ENCODE assay signal across 11 cellular contexts in the genomic region with DNA sequence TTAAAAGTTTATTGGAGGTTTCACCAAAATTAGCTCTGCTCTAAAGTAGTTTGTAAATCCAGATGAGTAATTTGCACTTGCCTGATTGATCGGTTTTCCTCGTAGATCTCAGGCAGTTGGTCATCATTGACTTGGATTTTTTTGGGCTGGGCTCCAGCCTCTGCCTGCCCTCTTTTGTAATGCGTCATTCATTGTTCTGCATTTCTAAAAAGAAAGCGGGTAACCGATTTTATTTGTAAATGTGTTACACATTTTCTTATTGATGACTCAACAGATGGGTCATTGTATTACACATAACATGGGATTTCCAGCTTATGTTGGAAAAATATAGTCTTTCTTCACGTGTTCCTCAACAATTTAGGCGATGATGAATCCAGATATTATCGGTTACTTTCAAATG. TPM values are rescaled to one million over a fixed set of nuclear protein-coding genes. Genes with fewer than 3 reads are reported as not detected.
DNase-seq lines count a peak whose midpoint lies in the region; ATAC-seq, FAIRE-seq and TF ChIP-seq lines count a peak whose summit lies in the region.
"Had no signal": no experiment of that assay in that cellular context is flagged by ENCODE, and none has a peak within 500 bp of the region (broad histone marks: within the 10 kb centered on the region; RNA-seq: fewer than 3 reads in every experiment).

No MANE protein-coding gene starts in this region.

- CTCF ChIA-PET in A549 (lab: Yijun Ruan, JAX) (interaction anchor here (1.0 kb wide), 1 partner anchor 17 kb away, joined by 3 read pairs; no protein-coding TSS in a partner anchor), K562 (lab: Yijun Ruan, JAX; ENCODE audit: low intra/inter-chr PET ratio) (no interaction called here)

- H3K4me1 ChIP-seq in A549 (peaks cover 70% of the 10 kb centered on the region), HAP-1 (peaks cover 33% of the 10 kb centered on the region), K562 (replicated peaks in 1 of 2; ENCODE audit: control insufficient read depth in 2 of 2, insufficient read depth in 2 of 2, low read length in 2 of 2) (peaks cover 11 to 15% of the 10 kb centered on the region in 2 experiments; a peak in 4 of 5 replicates), liver (ENCODE audit: control insufficient read depth in 4 of 4, insufficient read depth in 4 of 4, low read length in 3 of 4) (peaks cover 4 to 28% (median 12%) of the 10 kb centered on the region in 4 donors)

- 14% methylated on average over 8 of the region's 8 CpGs for WGBS in A549 (ENCODE audit: missing lambda C conversion rate)
- 93% methylated on average over 8 of the region's 8 CpGs for WGBS in K562 (ENCODE audit: insufficient coverage, low coverage, missing lambda C conversion rate)
- 35% methylated on average over 8 of the region's 8 CpGs for WGBS in liver

- H3K4me1 Mint-ChIP-seq in glutamatergic neuron (ENCODE audit: low read depth, unreplicated experiment): peaks cover 9% of the 10 kb centered on the region

- H3K27me3 Mint-ChIP-seq in glutamatergic neuron (ENCODE audit: unreplicated experiment): peaks cover 9% of the 10 kb centered on the region

- H3K9me1 ChIP-seq in K562 (ENCODE audit: control insufficient read depth, insufficient read depth, low read length): peaks cover 7% of the 10 kb centered on the region

- peaks cover 46% of the 10 kb centered on the region for H3K36me3 ChIP-seq in HAP-1 (replicated peaks)
- H3K36me3 ChIP-seq in K562 (ENCODE audit: control insufficient read depth, insufficient read depth, low read length): peaks cover 81% of the 10 kb centered on the region
- peaks cover 16 to 56% (median 44%) of the 10 kb centered on the region in 4 donors for H3K36me3 ChIP-seq in liver (ENCODE audit: control insufficient read depth in 4 of 4, insufficient read depth in 3 of 4, low read depth in 1 of 4, low read length in 3 of 4)

- peaks cover 32% of the 10 kb centered on the region for H3K79me2 ChIP-seq in K562 (ENCODE audit: control insufficient read depth, insufficient read depth, low read length)

- POLR2A ChIA-PET in A549 (lab: Yijun Ruan, JAX) (interaction anchor here (0.6 kb wide), 1 partner anchor 43 kb away, joined by 4 read pairs; no protein-coding TSS in a partner anchor), K562 (lab: Yijun Ruan, JAX) (interaction anchor here (5.5 kb wide), 1 partner anchor 10 kb away, joined by 38 read pairs; no protein-coding TSS in a partner anchor)

- no peak for TF ChIP-seq RAD21 in A549 (conservative IDR thresholded peaks at IDR 0.05 in 1 of 2, IDR thresholded peaks at IDR 0.05 in 1 of 2)
- no peak for TF ChIP-seq RAD21 in K562 (CRISPR knock-in tag; conservative IDR thresholded peaks at IDR 0.05 in 1 of 2, IDR thresholded peaks at IDR 0.05 in 1 of 2)
- no peak for TF ChIP-seq RAD21 in liver (IDR thresholded peaks at IDR 0.05)

- peaks cover 12% of the 10 kb centered on the region for H3K36me3 Mint-ChIP-seq in glutamatergic neuron (ENCODE audit: unreplicated experiment)

- TF ChIP-seq EP300 in A549 (IDR thresholded peaks at IDR 0.05) (no peak), K562 (IDR thresholded peaks at IDR 0.05; ENCODE audit: low read length) (no peak)

- no peak overlapping the region for H3K4me3 Mint-ChIP-seq in glutamatergic neuron (ENCODE audit: unreplicated experiment)

- no TSS peak for BruUV-seq in K562 (replicated peaks; lab: Mats Ljungman, UMichigan)

- DNase-seq in A549 (ENCODE audit: low read depth in 1 of 2, low spot score in 1 of 2) (peak in 1 of 2 experiments; percentile 35), HAP-1 (ENCODE audit: low spot score in 2 of 2) (peak; percentile 65 to 85), K562 (ENCODE audit: extremely low read depth in 1 of 4, low spot score in 3 of 4) (no peak), iPS-NIHi7 (ENCODE audit: extremely low spot score) (no peak), glutamatergic neuron (no peak), NCI-H1105 treated with DMSO at 0.1 percent for 48 hours (lab: John Stamatoyannopoulos, UW) (no peak)
- DNase-seq: NCI-H446 treated with DMSO at 0.1 percent for 48 hours had no signal

- H3K9ac ChIP-seq in K562 (ENCODE audit: insufficient read depth in 1 of 2, low read depth in 2 of 2, low read length in 2 of 2) (no peak overlapping the region), liver (ENCODE audit: low read depth in 1 of 2, low read length in 2 of 2) (peak overlapping the region in 1 of 2 donors; percentile 37)

- in situ Hi-C loops in HAP-1 (cut with MboI; ENCODE audit: low sequenced_read_pairs): loop anchor here (25.0 kb wide), 1 partner anchor 576 kb away; a partner anchor contains a TSS
- in situ Hi-C loops in K562 (cut with MboI): no loop called here

- H3K4me3 ChIP-seq in A549: peak overlapping the region; percentile 93; the same call in 1 of the 3 replicates
- no peak overlapping the region for H3K4me3 ChIP-seq in HAP-1
- H3K4me3 ChIP-seq in K562: no peak overlapping the region
- peak overlapping the region in 1 of 3 donors; percentile 8 for H3K4me3 ChIP-seq in liver (ENCODE audit: low read depth in 1 of 3, low read length in 3 of 3)

- no peak overlapping the region for H2AFZ ChIP-seq in K562 (ENCODE audit: low read depth, low read length)

- peaks cover 3% of the 10 kb centered on the region for H3K9me3 Mint-ChIP-seq in glutamatergic neuron (ENCODE audit: unreplicated experiment)

- H3K27me3 ChIP-seq in HAP-1 (ENCODE audit: low read depth) (no peaks in the 10 kb centered on the region), K562 (ENCODE audit: control insufficient read depth in 2 of 2, insufficient read depth in 2 of 2, low read length in 2 of 2) (no peaks in the 10 kb centered on the region; a peak in 1 of 5 replicates), liver (ENCODE audit: control insufficient read depth in 4 of 4, insufficient read depth in 4 of 4, low read length in 3 of 4) (no peaks in the 10 kb centered on the region)

- H3K27ac ChIP-seq in A549 (peak overlapping the region; percentile 55 to 60), K562 (ENCODE audit: extremely low read depth, low read depth, low read length) (no peak overlapping the region), liver (ENCODE audit: low read depth in 1 of 2, low read length in 2 of 2) (peak overlapping the region; percentile 95 to 99)
- H3K27ac ChIP-seq: VCaP had no signal

- 0 out of 2 replicates have a peak, but pooled peaks cover 12% of the 10 kb centered on the region for H4K20me1 ChIP-seq in K562 (replicated peaks; ENCODE audit: control insufficient read depth, insufficient read depth, low read length)

- FAIRE-seq in A549 (lab: Jason Lieb, UNC) (no peak), K562 (lab: Jason Lieb, UNC) (no peak)
- FAIRE-seq: colon had no signal

- no peaks in the 10 kb centered on the region for H3K9me3 ChIP-seq in A549
- no peaks in the 10 kb centered on the region for H3K9me3 ChIP-seq in HAP-1
- no peaks in the 10 kb centered on the region for H3K9me3 ChIP-seq in K562 (replicated peaks; ENCODE audit: control insufficient read depth, insufficient read depth, low read depth, low read length)
- no peaks in the 10 kb centered on the region for H3K9me3 ChIP-seq in liver (ENCODE audit: control insufficient read depth in 4 of 4, low read length in 3 of 4)

- intact Hi-C loops in K562 (cut with micrococcal nuclease): no loop called here

- ATAC-seq in A549: peak in 1 of 2 experiments; percentile 42; a peak in 1 of 6 replicates
- ATAC-seq in K562: no peak
- ATAC-seq in GM21423 (IDR thresholded peaks at IDR 0.05; ENCODE audit: unreplicated experiment): no peak

- TF ChIP-seq CTCF in A549 (IDR thresholded peaks at IDR 0.05): no peak
- TF ChIP-seq CTCF in K562 (IDR thresholded peaks at IDR 0.05 in 2 of 3, conservative IDR thresholded peaks at IDR 0.05 in 1 of 3; ENCODE audit: insufficient read depth in 2 of 3, low read depth in 1 of 3, low read length in 3 of 3): no peak
- no peak for TF ChIP-seq CTCF in liver (IDR thresholded peaks at IDR 0.05; ENCODE audit: low read depth, low read length, missing input control)
- TF ChIP-seq CTCF in glutamatergic neuron (IDR thresholded peaks at IDR 0.05; ENCODE audit: partially characterized antibody, unreplicated experiment): no peak

- H3K4me2 ChIP-seq in A549: peak overlapping the region; percentile 84
- H3K4me2 ChIP-seq in K562 (ENCODE audit: insufficient read depth, low read length): no peak overlapping the region

- TF ChIP-seq POLR2A in A549 (IDR thresholded peaks at IDR 0.05; ENCODE audit: low read length) (no peak), K562 (conservative IDR thresholded peaks at IDR 0.05) (no peak)

- H3K27ac Mint-ChIP-seq in glutamatergic neuron (ENCODE audit: unreplicated experiment): no peak overlapping the region

TF ChIP-seq in K562, 482 proteins besides CTCF, POLR2A, EP300 and RAD21 (continues in another document):
- TF ChIP-seq ZZZ3 (IDR thresholded peaks at IDR 0.05): no peak

TF ChIP-seq in liver, 16 proteins besides CTCF, POLR2A, EP300 and RAD21 (continues in another document):
- no peak for TF ChIP-seq HNF4G (IDR thresholded peaks at IDR 0.05)
- no peak for TF ChIP-seq FOXA2 (IDR thresholded peaks at IDR 0.05)
- TF ChIP-seq EGR1 (IDR thresholded peaks at IDR 0.05; ENCODE audit: low read depth in 2 of 2): no peak

RNA-seq across cellular contexts. Expression of gene ETS2, which starts 5.5 kb away (rescaled TPM):
- polyA plus RNA-seq in A549 (2011; rRNA removed) (41.6 and 42.6 TPM in 2 replicates), A549 (2017; fragmentation: RNase III; extraction: RNeasy Plus Mini Kit Qiagen cat#74134 plus additional on column Dnase treatment) (45.5 to 48.0 TPM (median 46.1 TPM) in 3 replicates), K562 (2011; rRNA removed) (8.7 and 10.5 TPM in 2 replicates), K562 (2014; fragmentation: Illumina TruSeq; extraction: Trizol) (17.9 and 24.2 TPM in 2 replicates), K562 (2014; fragmentation: Nextera tagmentation; extraction: Ambion mirVana) (1 to 10 TPM; 1.7 to 2.2 TPM), K562 (2014; rRNA removed) (12.8 and 13.7 TPM in 2 replicates), liver (10 to 100 TPM; 40.8 to 42.8 TPM)
- polyA plus RNA-seq in A549 (2012; cell fraction: cytosol; rRNA removed): 35.1 and 45.9 TPM in 2 replicates
- 87.4 and 104 TPM in 2 replicates for polyA plus RNA-seq in A549 (2012; cell fraction: nucleus; rRNA removed)
- polyA minus RNA-seq in A549 (2011; rRNA and poly(A)+ RNA removed): 38.4 and 46.6 TPM in 2 replicates
- 11.0 and 16.7 TPM in 2 replicates for total RNA-seq in K562 (2011; cell fraction: chromatin; rRNA removed; ENCODE audit: low replicate concordance)
- total RNA-seq in K562 (2011; cell fraction: nucleolus; rRNA removed): 10.9 and 16.3 TPM in 2 replicates
- 9.7 and 11.9 TPM in 2 replicates for total RNA-seq in K562 (2011; cell fraction: nucleoplasm; rRNA removed)
- total RNA-seq in K562 (2014; rRNA removed) (12.2 and 13.1 TPM in 2 replicates), K562 (2014; rRNA removed; fragmentation: Illumina TruSeq; extraction: Trizol) (11.2 and 11.5 TPM in 2 replicates), K562 (2015; rRNA removed; fragmentation: Illumina TruSeq; extraction: Trizol) (14.0 and 15.4 TPM in 2 replicates), K562 (2021) (24.4 and 26.2 TPM in 2 replicates), liver (10 to 100 TPM; 20.2 to 90.7 TPM), glutamatergic neuron (ENCODE audit: unreplicated experiment) (16.2 TPM)
- polyA plus RNA-seq in K562 (2011; cell fraction: cytosol; rRNA removed): 5.4 and 6.5 TPM in 2 replicates
- polyA plus RNA-seq in K562 (2011; cell fraction: nucleus; rRNA removed): 17.0 and 22.9 TPM in 2 replicates
- 12.5 and 19.4 TPM in 2 replicates for polyA plus RNA-seq in K562 (2012)
- polyA minus RNA-seq in K562 (2011; rRNA and poly(A)+ RNA removed): 6.7 and 7.2 TPM in 2 replicates
- 7.4 and 11.6 TPM in 2 replicates for polyA minus RNA-seq in K562 (2011; cell fraction: cytosol; rRNA and poly(A)+ RNA removed)
- 9.2 and 9.9 TPM in 2 replicates for polyA minus RNA-seq in K562 (2011; cell fraction: nucleus; rRNA and poly(A)+ RNA removed)

Comparison
In these comparisons a context has a peak if more than half of its experiments do, and no peak if none do; other contexts are left out.
1. DNase-seq: peak in HAP-1 (2 of 2); none in K562 (0 of 4), iPS-NIHi7 (single experiment), glutamatergic neuron (single experiment) and NCI-H1105 treated with DMSO at 0.1 percent for 48 hours (single experiment).
2. Of the 35 proteins assayed by ChIP-seq in both K562 and A549: peak only in K562: none; only in A549: MAFK; in both: none; in neither: 34.